12 cellular contexts compared by ENCODE assay signal in the genomic region with DNA sequence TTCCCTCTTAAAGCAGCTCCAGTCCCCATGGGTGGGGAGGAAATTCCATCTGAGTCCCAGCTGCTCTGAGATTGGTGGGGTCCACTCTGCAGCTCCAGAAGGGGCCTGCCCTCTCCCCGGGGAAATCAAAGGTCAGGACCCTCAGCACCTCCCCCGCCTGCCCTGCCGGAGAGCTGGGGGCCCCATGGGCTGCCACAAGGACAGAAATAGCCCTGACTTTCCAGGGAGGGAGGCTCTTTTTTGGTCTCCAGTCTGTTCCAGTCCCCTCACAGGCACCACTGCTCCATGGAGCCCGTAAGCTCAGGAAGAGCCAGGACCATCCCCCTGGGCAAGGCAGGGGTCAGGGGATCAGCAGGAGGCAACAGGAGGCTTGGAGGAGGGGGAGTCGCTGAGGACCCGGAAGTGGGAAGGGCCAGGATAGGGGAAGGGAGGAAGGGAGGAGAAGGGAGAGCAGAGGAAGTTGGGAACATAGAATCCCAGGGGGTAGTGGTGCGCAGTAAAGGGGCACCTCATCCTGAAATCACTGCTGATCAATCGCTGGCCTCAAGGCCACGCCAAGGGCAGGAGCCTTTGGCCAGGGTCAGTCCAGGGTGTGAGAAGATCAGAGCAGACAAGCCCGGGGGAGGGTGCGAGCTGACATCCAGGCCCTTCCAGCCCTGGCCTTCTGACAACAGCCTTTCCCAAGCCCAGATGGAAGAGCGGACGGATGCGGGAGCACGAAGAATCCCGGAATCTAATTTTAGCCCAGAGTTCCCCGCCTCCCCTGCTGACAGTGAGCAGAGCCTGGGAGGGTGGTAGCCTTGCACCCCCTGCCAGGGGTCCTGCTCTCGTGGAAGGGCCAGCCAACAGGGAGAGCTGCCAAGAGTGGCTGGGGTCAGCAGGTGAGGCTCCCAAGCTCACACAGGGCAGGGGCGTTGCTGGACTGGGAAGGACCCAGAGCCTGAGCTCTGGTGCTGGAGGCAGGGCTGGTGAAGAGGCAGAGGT. TPM values are rescaled to one million over a fixed set of nuclear protein-coding genes. Genes with fewer than 3 reads are reported as not detected.
DNase-seq lines count a peak whose midpoint lies in the region; ATAC-seq and TF ChIP-seq lines count a peak whose summit lies in the region.
"Had no signal": no experiment of that assay in that cellular context is flagged by ENCODE, and none has a peak within 500 bp of the region (broad histone marks: within the 10 kb centered on the region; RNA-seq: fewer than 3 reads in every experiment).

No MANE protein-coding gene starts in this region.

- no peak for TF ChIP-seq CTCF in endodermal cell (conservative IDR thresholded peaks at IDR 0.05)
- TF ChIP-seq CTCF in right lobe of liver (IDR thresholded peaks at IDR 0.05), result no peak
- no peak for TF ChIP-seq CTCF in thoracic aorta (IDR thresholded peaks at IDR 0.05)
- no peak for TF ChIP-seq CTCF in MCF 10A (IDR thresholded peaks at IDR 0.05; ENCODE audit: unreplicated experiment)
- TF ChIP-seq CTCF in PC-3 (conservative IDR thresholded peaks at IDR 0.05; ENCODE audit: low read depth, low read length), result no peak

- ATAC-seq in right lobe of liver (peak; percentile 29 to 56 (median 38)), thoracic aorta (ENCODE audit: insufficient number of reproducible peaks, low FRiP score, low read depth) (no peak), PC-3 (no peak)
- no peak for ATAC-seq in stimulated activated effector memory CD8-positive, alpha-beta T cell treated with anti-CD3 and anti-CD28 coated beads, Interleukin-12 subunit alpha, Interleukin-12 subunit beta, amount 100 ng/mL, for 72 hours

- no peaks in the 10 kb centered on the region for H3K36me3 ChIP-seq in endodermal cell (ENCODE audit: control insufficient read depth, insufficient read depth, low read length)
- no peaks in the 10 kb centered on the region for H3K36me3 ChIP-seq in right lobe of liver
- no peaks in the 10 kb centered on the region for H3K36me3 ChIP-seq in thoracic aorta
- no peaks in the 10 kb centered on the region for H3K36me3 ChIP-seq in PC-3 (ENCODE audit: low read depth, low read length)

- H3K27me3 ChIP-seq in endodermal cell (ENCODE audit: control insufficient read depth, insufficient read depth, low read length, poor library complexity, severe bottlenecking) (no peaks in the 10 kb centered on the region), right lobe of liver (no peaks in the 10 kb centered on the region), thoracic aorta (replicated peaks; ENCODE audit: insufficient read depth) (no peaks in the 10 kb centered on the region), PC-3 (ENCODE audit: low read length) (no peaks in the 10 kb centered on the region)

- no peak overlapping the region for H3K4me3 ChIP-seq in endodermal cell (ENCODE audit: low read length)
- H3K4me3 ChIP-seq in right lobe of liver, result no peak overlapping the region
- H3K4me3 ChIP-seq in thoracic aorta, result no peak overlapping the region
- no peak overlapping the region for H3K4me3 ChIP-seq in PC-3 (ENCODE audit: low read length)

- no peaks in the 10 kb centered on the region for H4K20me1 ChIP-seq in PC-3 (ENCODE audit: low read length)

- H3K27ac ChIP-seq in endodermal cell (ENCODE audit: low read depth, low read length) (peak overlapping the region; percentile 32), right lobe of liver (peak overlapping the region in 1 of 3 donors; percentile 47), thoracic aorta (peak overlapping the region; percentile 16 to 31), PC-3 (ENCODE audit: low read length) (no peak overlapping the region)

- WGBS in endodermal cell (ENCODE audit: insufficient coverage in 1 of 2, insufficient read length in 1 of 2), 2 experiments, result 61 to 71% methylated on average over 14 to 19 of the region's 19 CpGs
- WGBS in right lobe of liver (ENCODE audit: insufficient coverage, low coverage, low lambda C conversion rate, missing lambda C conversion rate), result 36% methylated on average over 10 of the region's 19 CpGs

- TF ChIP-seq POLR2A in right lobe of liver (IDR thresholded peaks at IDR 0.05), result no peak

- H3K9me2 ChIP-seq in PC-3 (replicated peaks; ENCODE audit: low read length), result no peaks in the 10 kb centered on the region

- BruUV-seq in MCF 10A (replicated peaks; lab: Mats Ljungman, UMichigan) (no TSS peak), PC-3 (replicated peaks; lab: Mats Ljungman, UMichigan) (no TSS peak)

- no peak overlapping the region for H2AFZ ChIP-seq in PC-3 (ENCODE audit: low read length)

- no peaks in the 10 kb centered on the region for H3K27me3 Mint-ChIP-seq in activated T-cell treated with anti-CD3 and anti-CD28 coated beads, Interleukin-2, amount 50 U/mL, for 24 hours
- H3K27me3 Mint-ChIP-seq in endodermal cell (ENCODE audit: insufficient read depth) (peaks cover 8% of the 10 kb centered on the region), MCF 10A (ENCODE audit: insufficient read depth, unreplicated experiment) (no peaks in the 10 kb centered on the region)

- no peaks in the 10 kb centered on the region for H3K36me3 Mint-ChIP-seq in activated T-cell treated with anti-CD3 and anti-CD28 coated beads, Interleukin-2, amount 50 U/mL, for 24 hours (ENCODE audit: low read depth)
- H3K36me3 Mint-ChIP-seq in endodermal cell (ENCODE audit: low read depth) (no peaks in the 10 kb centered on the region), MCF 10A (ENCODE audit: insufficient read depth, unreplicated experiment) (no peaks in the 10 kb centered on the region)
- H3K36me3 Mint-ChIP-seq in stimulated activated effector memory CD8-positive, alpha-beta T cell treated with anti-CD3 and anti-CD28 coated beads, Interleukin-12 subunit alpha, Interleukin-12 subunit beta, amount 100 ng/mL, for 72 hours, result no peaks in the 10 kb centered on the region
- H3K36me3 Mint-ChIP-seq: mesothelial cell of epicardium had no signal

- H3K4me1 Mint-ChIP-seq in activated T-cell treated with anti-CD3 and anti-CD28 coated beads, Interleukin-2, amount 50 U/mL, for 24 hours (ENCODE audit: low read depth), result no peaks in the 10 kb centered on the region
- H3K4me1 Mint-ChIP-seq in endodermal cell (peaks cover 19% of the 10 kb centered on the region), MCF 10A (ENCODE audit: insufficient read depth, unreplicated experiment) (no peaks in the 10 kb centered on the region)
- H3K4me1 Mint-ChIP-seq in stimulated activated effector memory CD8-positive, alpha-beta T cell treated with anti-CD3 and anti-CD28 coated beads, Interleukin-12 subunit alpha, Interleukin-12 subunit beta, amount 100 ng/mL, for 72 hours, result no peaks in the 10 kb centered on the region

- H3F3A ChIP-seq in PC-3 (ENCODE audit: low read length, unreplicated experiment), result no peaks in the 10 kb centered on the region

- no peak overlapping the region for H3K27ac Mint-ChIP-seq in activated T-cell treated with anti-CD3 and anti-CD28 coated beads, Interleukin-2, amount 50 U/mL, for 24 hours
- H3K27ac Mint-ChIP-seq in endodermal cell, result no peak overlapping the region
- no peak overlapping the region for H3K27ac Mint-ChIP-seq in MCF 10A (ENCODE audit: low read depth, unreplicated experiment)
- no peak overlapping the region for H3K27ac Mint-ChIP-seq in stimulated activated effector memory CD8-positive, alpha-beta T cell treated with anti-CD3 and anti-CD28 coated beads, Interleukin-12 subunit alpha, Interleukin-12 subunit beta, amount 100 ng/mL, for 72 hours
- H3K27ac Mint-ChIP-seq: mesothelial cell of epicardium had no signal

- H3K79me2 ChIP-seq in PC-3 (ENCODE audit: low read length), result no peaks in the 10 kb centered on the region

- intact Hi-C loops in right lobe of liver (cut with DNase I) (no loop called here), MCF 10A (cut with micrococcal nuclease) (no loop called here), PC-3 (cut with micrococcal nuclease) (no loop called here)

- peaks cover 14% of the 10 kb centered on the region for H3K9me3 Mint-ChIP-seq in activated T-cell treated with anti-CD3 and anti-CD28 coated beads, Interleukin-2, amount 50 U/mL, for 24 hours
- H3K9me3 Mint-ChIP-seq in endodermal cell (peaks cover 10% of the 10 kb centered on the region), MCF 10A (ENCODE audit: unreplicated experiment) (peaks cover 11% of the 10 kb centered on the region)
- peaks cover 8% of the 10 kb centered on the region for H3K9me3 Mint-ChIP-seq in stimulated activated effector memory CD8-positive, alpha-beta T cell treated with anti-CD3 and anti-CD28 coated beads, Interleukin-12 subunit alpha, Interleukin-12 subunit beta, amount 100 ng/mL, for 72 hours

- POLR2A ChIA-PET in MCF 10A (lab: Yijun Ruan, JAX) (no interaction called here), PC-3 (lab: Charles Lee; ENCODE audit: unreplicated experiment) (no interaction called here)

- H3K4me1 ChIP-seq in endodermal cell (ENCODE audit: control insufficient read depth, insufficient read depth, low read length) (peaks cover 8% of the 10 kb centered on the region), right lobe of liver (no peaks in the 10 kb centered on the region), thoracic aorta (ENCODE audit: control insufficient read depth in 1 of 2, low read depth in 2 of 2) (peaks cover 3 to 12% of the 10 kb centered on the region in 2 donors), PC-3 (ENCODE audit: insufficient read depth, low read length) (no peaks in the 10 kb centered on the region)

- no peak overlapping the region for H3K4me3 Mint-ChIP-seq in activated T-cell treated with anti-CD3 and anti-CD28 coated beads, Interleukin-2, amount 50 U/mL, for 24 hours
- peak overlapping the region; percentile 30 for H3K4me3 Mint-ChIP-seq in endodermal cell
- H3K4me3 Mint-ChIP-seq in MCF 10A (ENCODE audit: unreplicated experiment), result no peak overlapping the region
- no peak overlapping the region for H3K4me3 Mint-ChIP-seq in stimulated activated effector memory CD8-positive, alpha-beta T cell treated with anti-CD3 and anti-CD28 coated beads, Interleukin-12 subunit alpha, Interleukin-12 subunit beta, amount 100 ng/mL, for 72 hours
- H3K4me3 Mint-ChIP-seq: mesothelial cell of epicardium had no signal

- no peak overlapping the region for H3K4me2 ChIP-seq in PC-3 (ENCODE audit: low read length)

- H3K9me3 ChIP-seq in endodermal cell (ENCODE audit: control insufficient read depth, low read length), result no peaks in the 10 kb centered on the region
- H3K9me3 ChIP-seq in right lobe of liver, result no peaks in the 10 kb centered on the region
- peaks cover 10% of the 10 kb centered on the region for H3K9me3 ChIP-seq in thoracic aorta
- H3K9me3 ChIP-seq in PC-3 (ENCODE audit: low read length), result no peaks in the 10 kb centered on the region

- CTCF ChIA-PET in MCF 10A (lab: Yijun Ruan, JAX) (interaction anchor here (0.5 to 1.5 kb wide), 5 partner anchors 29 to 177 kb away, joined by 3 to 5 read pairs (median 3); no protein-coding TSS in a partner anchor), PC-3 (lab: Charles Lee) (no interaction called here)

- DNase-seq in activated T-cell treated with anti-CD3 and anti-CD28 coated beads, Interleukin-2, amount 50 U/mL, for 1 hour, result peak; percentile 7
- DNase-seq in activated T-cell treated with anti-CD3 and anti-CD28 coated beads, Interleukin-2, amount 50 U/mL, for 24 hours, result no peak
- DNase-seq in endodermal cell (peak; percentile 78), right lobe of liver (peak in 2 of 3 donors; percentile 21 to 53), thoracic aorta (ENCODE audit: low spot score) (no peak), MCF 10A (ENCODE audit: unreplicated experiment) (no peak), PC-3 (no peak)
- no peak for DNase-seq in stimulated activated effector memory CD8-positive, alpha-beta T cell treated with anti-CD3 and anti-CD28 coated beads, Interleukin-12 subunit alpha, Interleukin-12 subunit beta, amount 100 ng/mL, for 72 hours (ENCODE audit: low spot score in 2 of 2)
- DNase-seq: EL, GOT3, Karpas-422 had no signal

- H3K9ac ChIP-seq in endodermal cell (ENCODE audit: extremely low read depth, low read length, poor library complexity, severe bottlenecking) (no peak overlapping the region), PC-3 (ENCODE audit: low read length) (no peak overlapping the region)

RNA-seq across cellular contexts. Expression of a gene that starts 7.5 kb away (rescaled TPM):
- total RNA-seq in endodermal cell (1 to 10 TPM; 2.4 to 3.8 TPM), right lobe of liver (1 to 10 TPM; 1.7 to 8.1 (median 3.2) TPM), thoracic aorta (1 to 10 TPM; 3.5 to 4.5 TPM), MCF 10A (2022) (not detected in 2 replicates), PC-3 (2014; rRNA removed) (0.12 TPM in 1 of 2 replicates, not detected in the other)
- polyA plus RNA-seq in endodermal cell (2013, experiment 1 of 2), result 0.96 TPM
- polyA plus RNA-seq in endodermal cell (2013, experiment 2 of 2), result 1.1 TPM

RNA-seq across cellular contexts. Expression of a gene that starts 29.4 kb away (rescaled TPM):
- not detected for total RNA-seq in endodermal cell
- 0.18 TPM for polyA plus RNA-seq in endodermal cell (2013, experiment 1 of 2)
- polyA plus RNA-seq in endodermal cell (2013, experiment 2 of 2), result not detected
- total RNA-seq in right lobe of liver, result not detected
- total RNA-seq in thoracic aorta, result not detected
- not detected in 2 replicates for total RNA-seq in MCF 10A (2022)
- not detected in 2 replicates for total RNA-seq in PC-3 (2014; rRNA removed)

RNA-seq across cellular contexts. Expression of a gene that starts 36.4 kb away (rescaled TPM):
- total RNA-seq in endodermal cell (1 to 10 TPM; 1.6 to 2.2 TPM), right lobe of liver (1 to 10 TPM in 5 of 6 experiments, under 1 TPM in 1; 0.44 to 2.5 (median 1.2) TPM), thoracic aorta (10 to 100 TPM in 1 of 2 donors, 1 to 10 TPM in 1; 8.5 to 22.2 TPM), MCF 10A (2022) (1.3 and 3.3 TPM in 2 replicates), PC-3 (2014; rRNA removed) (6.9 and 16.7 TPM in 2 replicates)
- polyA plus RNA-seq in endodermal cell (2013, experiment 1 of 2), result 0.82 TPM
- polyA plus RNA-seq in endodermal cell (2013, experiment 2 of 2), result 0.66 TPM

Comparison
In these comparisons a context has a peak if more than half of its experiments do, and no peak if none do; other contexts are left out.
1. DNase-seq: peak in activated T-cell treated with anti-CD3 and anti-CD28 coated beads, Interleukin-2, amount 50 U/mL, for 1 hour (single experiment), endodermal cell (single experiment) and right lobe of liver (2 of 3); none in activated T-cell treated with anti-CD3 and anti-CD28 coated beads, Interleukin-2, amount 50 U/mL, for 24 hours (single experiment), thoracic aorta (single experiment), MCF 10A (single experiment), stimulated activated effector memory CD8-positive, alpha-beta T cell treated with anti-CD3 and anti-CD28 coated beads, Interleukin-12 subunit alpha, Interleukin-12 subunit beta, amount 100 ng/mL, for 72 hours (0 of 2) and PC-3 (single experiment).
2. ATAC-seq: peak in right lobe of liver (4 of 4); none in thoracic aorta (single experiment), stimulated activated effector memory CD8-positive, alpha-beta T cell treated with anti-CD3 and anti-CD28 coated beads, Interleukin-12 subunit alpha, Interleukin-12 subunit beta, amount 100 ng/mL, for 72 hours (single experiment) and PC-3 (single experiment).